14 cellular contexts compared by ENCODE assay signal in the genomic region with DNA sequence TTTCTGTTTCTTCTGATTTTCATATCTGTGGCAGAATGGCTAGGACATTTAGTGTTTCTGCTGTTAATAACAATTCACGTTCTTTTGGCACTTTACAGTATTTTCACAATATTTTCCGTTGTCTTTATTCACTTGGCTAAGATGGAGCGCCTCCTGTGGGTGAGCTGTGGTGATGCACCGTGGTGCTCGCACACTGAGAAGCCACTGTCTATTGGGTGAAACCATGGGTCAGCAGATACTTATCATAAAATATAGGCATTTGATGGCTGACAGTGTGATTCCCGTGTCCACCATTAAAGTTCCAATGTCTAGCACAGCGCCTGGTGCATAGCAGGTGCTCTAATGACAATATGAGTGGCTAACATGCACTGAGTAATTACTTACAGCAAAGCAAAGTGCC.
DNase-seq lines count a peak whose midpoint lies in the region; ATAC-seq and TF ChIP-seq lines count a peak whose summit lies in the region.
"Had no signal": no experiment of that assay in that cellular context is flagged by ENCODE, and none has a peak within 500 bp of the region (broad histone marks: within the 10 kb centered on the region; RNA-seq: fewer than 3 reads in every experiment).

No MANE protein-coding gene starts in this region.

- no peaks in the 10 kb centered on the region for H3K9me3 Mint-ChIP-seq in MCF 10A (ENCODE audit: unreplicated experiment)
- H3K9me3 Mint-ChIP-seq: natural killer cell had no signal

- H3K79me2 ChIP-seq in mammary epithelial cell (ENCODE audit: insufficient read depth, low read length) = no peaks in the 10 kb centered on the region

- no peaks in the 10 kb centered on the region for H3K4me1 Mint-ChIP-seq in MCF 10A (ENCODE audit: insufficient read depth, unreplicated experiment)
- H3K4me1 Mint-ChIP-seq: natural killer cell had no signal

- H3K4me1 ChIP-seq in mammary epithelial cell (ENCODE audit: insufficient read depth, low read length) (no peaks in the 10 kb centered on the region), testis (no peaks in the 10 kb centered on the region)

- CTCF ChIA-PET in MCF 10A (lab: Yijun Ruan, JAX) = no interaction called here
- CTCF ChIA-PET in mammary epithelial cell (lab: Charles Lee; ENCODE audit: low non-redundant PET) = no interaction called here

- no peak overlapping the region for H3K9ac ChIP-seq in mammary epithelial cell (ENCODE audit: insufficient read depth, low read length)

- H4K20me1 ChIP-seq in mammary epithelial cell (ENCODE audit: insufficient read depth, low read length) = no peaks in the 10 kb centered on the region

- H3K27ac ChIP-seq in mammary epithelial cell (ENCODE audit: insufficient read depth, low read depth, low read length) = no peak overlapping the region
- H3K27ac ChIP-seq in testis = no peak overlapping the region
- H3K27ac ChIP-seq: coronary artery, skin epidermis had no signal

- intact Hi-C loops in MCF 10A (cut with micrococcal nuclease) = no loop called here
- intact Hi-C loops in mammary epithelial cell (cut with micrococcal nuclease) = no loop called here
- intact Hi-C loops in testis (cut with DNase I; ENCODE audit: low total_unique reads) = no loop called here
- intact Hi-C loops in posterior vena cava (cut with DNase I) = no loop called here

- H3K9me3 ChIP-seq in mammary epithelial cell (replicated peaks; ENCODE audit: insufficient read depth, low read length) = no peaks in the 10 kb centered on the region
- no peaks in the 10 kb centered on the region for H3K9me3 ChIP-seq in testis

- H3K27me3 ChIP-seq in mammary epithelial cell (ENCODE audit: insufficient read depth, low read length) = no peaks in the 10 kb centered on the region
- H3K27me3 ChIP-seq in testis = no peaks in the 10 kb centered on the region

- DNase-seq in MCF 10A (ENCODE audit: unreplicated experiment) (no peak), mammary epithelial cell (no peak), LNCaP clone FGC (ENCODE audit: low read depth) (no peak), epithelial cell of proximal tubule (ENCODE audit: low read depth) (no peak), testis (no peak), posterior vena cava (ENCODE audit: low spot score) (no peak)
- DNase-seq: activated CD8-positive, alpha-beta memory T cell treated with anti-CD3 and anti-CD28 coated beads for 24 hours; foreskin melanocyte; natural killer cell; NCI-H187 treated with DMSO at 0.1 percent for 48 hours had no signal

- POLR2A ChIA-PET in MCF 10A (lab: Yijun Ruan, JAX) = no interaction called here

- no peak for TF ChIP-seq POLR2A in testis (IDR thresholded peaks at IDR 0.05)

- H3K36me3 Mint-ChIP-seq in MCF 10A (ENCODE audit: insufficient read depth, unreplicated experiment) = no peaks in the 10 kb centered on the region
- H3K36me3 Mint-ChIP-seq: natural killer cell had no signal

- H3K4me2 ChIP-seq in mammary epithelial cell (ENCODE audit: insufficient read depth, low read depth, low read length) = no peak overlapping the region

- dilution Hi-C loops in mammary epithelial cell (cut with HindIII; ENCODE audit: low sequenced_read_pairs) = no loop called here

- no peak overlapping the region for H3K4me3 Mint-ChIP-seq in MCF 10A (ENCODE audit: unreplicated experiment)
- H3K4me3 Mint-ChIP-seq: natural killer cell had no signal

- in situ Hi-C loops in mammary epithelial cell (cut with MboI; ENCODE audit: low sequenced_read_pairs in 2 of 2) = no loop called here

- TF ChIP-seq CTCF in MCF 10A (IDR thresholded peaks at IDR 0.05; ENCODE audit: unreplicated experiment) (peak; percentile 21), mammary epithelial cell (conservative IDR thresholded peaks at IDR 0.05 in 1 of 2, IDR thresholded peaks at IDR 0.05 in 1 of 2; ENCODE audit: extremely low read depth in 1 of 2, insufficient read depth in 1 of 2, low read depth in 1 of 2, low read length in 2 of 2) (no peak), LNCaP clone FGC (IDR thresholded peaks at IDR 0.05; ENCODE audit: control insufficient read depth, extremely low read depth, insufficient read depth) (peak; percentile 69), epithelial cell of proximal tubule (conservative IDR thresholded peaks at IDR 0.05; ENCODE audit: low read depth, low read length) (peak; percentile 37), testis (IDR thresholded peaks at IDR 0.05) (peak in 2 of 3 experiments; percentile 15 to 23)

- ATAC-seq in HG03378 (IDR thresholded peaks at IDR 0.05; ENCODE audit: unreplicated experiment) (no peak), GM18502 (IDR thresholded peaks at IDR 0.05; ENCODE audit: poor library complexity, unreplicated experiment) (no peak)
- ATAC-seq: natural killer cell had no signal

- H3K36me3 ChIP-seq in mammary epithelial cell (ENCODE audit: insufficient read depth, low read length) = no peaks in the 10 kb centered on the region
- no peaks in the 10 kb centered on the region for H3K36me3 ChIP-seq in testis (ENCODE audit: low read depth, missing control alignments)

- BruUV-seq in MCF 10A (replicated peaks; lab: Mats Ljungman, UMichigan) (no TSS peak), mammary epithelial cell (replicated peaks; lab: Mats Ljungman, UMichigan) (no TSS peak)

- no peak overlapping the region for H3K27ac Mint-ChIP-seq in MCF 10A (ENCODE audit: low read depth, unreplicated experiment)
- H3K27ac Mint-ChIP-seq: natural killer cell had no signal

- H3K4me3 ChIP-seq in mammary epithelial cell (replicated peaks in 1 of 3; ENCODE audit: insufficient read depth in 1 of 3, low read depth in 2 of 3, low read length in 3 of 3) (no peak overlapping the region), LNCaP clone FGC (ENCODE audit: low read depth, low read length) (no peak overlapping the region), epithelial cell of proximal tubule (ENCODE audit: low read depth, low read length) (no peak overlapping the region), testis (no peak overlapping the region)
- H3K4me3 ChIP-seq: coronary artery, skin epidermis had no signal

- no peak overlapping the region for H2AFZ ChIP-seq in mammary epithelial cell (ENCODE audit: low read depth, low read length)

- no peaks in the 10 kb centered on the region for H3K27me3 Mint-ChIP-seq in MCF 10A (ENCODE audit: insufficient read depth, unreplicated experiment)

- WGBS in mammary epithelial cell (ENCODE audit: low coverage, missing lambda C conversion rate) = 56% methylated on average over 7 of the region's 7 CpGs
- WGBS in testis, 2 donors = 63 to 67% methylated on average over 7 of the region's 7 CpGs

Comparison
In these comparisons a context has a peak if more than half of its experiments do, and no peak if none do; other contexts are left out.
1. CTCF ChIP-seq: peak in MCF 10A (single experiment), LNCaP clone FGC (single experiment), epithelial cell of proximal tubule (single experiment) and testis (2 of 3); none in mammary epithelial cell (0 of 2).